Comparison of ENCODE assay signal across 1 cellular context in genomic region chr9:136977223-136978072, GRCh38.
TF ChIP-seq lines count a peak whose summit lies in the region.

PTGDS (plus strand) TSS chr9:136977504; CDS start chr9:136977579, 75 bp downstream.

TF ChIP-seq in SK-N-SH treated with all-trans-retinoic acid at 6 μM for 48 hours, 23 proteins besides CTCF, POLR2A, EP300 and RAD21 (continued from another document):
- TF ChIP-seq POU6F1 (CRISPR knock-in tag; IDR thresholded peaks at IDR 0.05; ENCODE audit: borderline replicate concordance, low read depth) (no peak), PPARA (CRISPR knock-in tag; IDR thresholded peaks at IDR 0.05; ENCODE audit: borderline replicate concordance) (no peak), RARB (CRISPR knock-in tag; IDR thresholded peaks at IDR 0.05) (no peak), GLIS3 (CRISPR knock-in tag; IDR thresholded peaks at IDR 0.05) (no peak), SNAI2 (CRISPR knock-in tag; IDR thresholded peaks at IDR 0.05) (no peak)
